Comparison of ENCODE assay signal across 8 cellular contexts in genomic region chr13:49098198-49098597, GRCh38.
DNase-seq lines count a peak whose midpoint lies in the region; ATAC-seq and TF ChIP-seq lines count a peak whose summit lies in the region.

No MANE protein-coding gene starts in this region.

- H2AFZ ChIP-seq in neuronal stem cell (ENCODE audit: low read length) = no peak overlapping the region

- intact Hi-C loops in sigmoid colon (cut with DNase I) = loop anchor here (5.0 to 10.0 kb wide), 2 partner anchors 121 to 193 kb away; partner anchors contain the start of gene FNDC3A

- H2BK12ac ChIP-seq in neuronal stem cell (ENCODE audit: low read length) = no peak overlapping the region

- TF ChIP-seq EP300 in sigmoid colon (IDR thresholded peaks at IDR 0.05) = peak in 3 of 4 donors; percentile 23 to 93 (median 84)

- in situ Hi-C loops in G401 (cut with HindIII; ENCODE audit: low sequenced_read_pairs) = no loop called here
- in situ Hi-C loops in SK-MEL-5 (cut with HindIII; ENCODE audit: low pct_unique_long_range_greater_than_20kb, low sequenced_read_pairs) = no loop called here

- H3K9ac ChIP-seq in neuronal stem cell (ENCODE audit: low read depth, low read length, poor library complexity) = no peak overlapping the region

- H3K4me3 ChIP-seq in sigmoid colon = no peak overlapping the region
- H3K4me3 ChIP-seq in neuronal stem cell (ENCODE audit: low read length in 2 of 2) = no peak overlapping the region

- no peak overlapping the region for H3K4me2 ChIP-seq in neuronal stem cell (ENCODE audit: insufficient read depth, low read length, poor library complexity, severe bottlenecking)

- H3K36me3 ChIP-seq in sigmoid colon = no peaks in the 10 kb centered on the region
- H3K36me3 ChIP-seq in neuronal stem cell (replicated peaks in 1 of 2; ENCODE audit: control insufficient read depth in 2 of 2, insufficient read depth in 2 of 2, low read length in 2 of 2) = no peaks in the 10 kb centered on the region

- ATAC-seq in foreskin keratinocyte = peak; percentile 92
- ATAC-seq in GM18858 (IDR thresholded peaks at IDR 0.05; ENCODE audit: unreplicated experiment) = no peak
- no peak for ATAC-seq in GM21825 (IDR thresholded peaks at IDR 0.05; ENCODE audit: unreplicated experiment)

- no peak overlapping the region for H3K4ac ChIP-seq in neuronal stem cell (ENCODE audit: low read length)

- H3K9me3 ChIP-seq in sigmoid colon (no peaks in the 10 kb centered on the region), neuronal stem cell (replicated peaks in 1 of 2; ENCODE audit: control insufficient read depth in 2 of 2, insufficient read depth in 1 of 2, low read depth in 1 of 2, low read length in 2 of 2) (no peaks in the 10 kb centered on the region)

- H2BK120ac ChIP-seq in neuronal stem cell (ENCODE audit: low read depth, low read length) = no peak overlapping the region

- H3K4me1 ChIP-seq in foreskin keratinocyte (peaks cover 25% of the 10 kb centered on the region), sigmoid colon (peaks cover 0 to 27% (median 22%) of the 10 kb centered on the region in 4 donors), neuronal stem cell (ENCODE audit: control insufficient read depth in 2 of 2, insufficient read depth in 1 of 2, low read depth in 1 of 2, low read length in 2 of 2) (peaks cover 0 to 6% of the 10 kb centered on the region in 2 donors)

- no peak overlapping the region for H3K23ac ChIP-seq in neuronal stem cell (ENCODE audit: low read depth, low read length, poor library complexity)

- no peak for TF ChIP-seq CTCF in foreskin keratinocyte (conservative IDR thresholded peaks at IDR 0.05)
- no peak for TF ChIP-seq CTCF in sigmoid colon (IDR thresholded peaks at IDR 0.05)

- H3K14ac ChIP-seq in neuronal stem cell (ENCODE audit: low read length) = no peak overlapping the region

- H4K91ac ChIP-seq in neuronal stem cell (ENCODE audit: low read depth, low read length, poor library complexity) = no peak overlapping the region

- H4K8ac ChIP-seq in neuronal stem cell (ENCODE audit: low read depth, low read length) = no peak overlapping the region

- H3K27me3 ChIP-seq in foreskin keratinocyte (no peaks in the 10 kb centered on the region), sigmoid colon (no peaks in the 10 kb centered on the region), neuronal stem cell (ENCODE audit: control insufficient read depth in 3 of 3, insufficient read depth in 3 of 3, low read depth in 1 of 3, low read length in 3 of 3) (no peaks in the 10 kb centered on the region)

- H3K27ac ChIP-seq in foreskin keratinocyte = peak overlapping the region; percentile 67
- H3K27ac ChIP-seq in sigmoid colon = peak overlapping the region; percentile 55 to 80 (median 72)
- H3K27ac ChIP-seq in neuronal stem cell (replicated peaks; ENCODE audit: low read length) = no peak overlapping the region

- no peak for TF ChIP-seq POLR2A in sigmoid colon (IDR thresholded peaks at IDR 0.05)

- H2AK5ac ChIP-seq in neuronal stem cell (ENCODE audit: low read depth, low read length) = no peak overlapping the region

- WGBS in sigmoid colon, 2 donors = 66 to 69% methylated on average over 2 of the region's 2 CpGs
- WGBS in neuronal stem cell (ENCODE audit: extremely low coverage in 2 of 2, insufficient read length in 2 of 2, insufficient replicate concordance in 1 of 2), 2 donors = no CpG with 5 or more reads among the region's 2 CpGs

- H2BK15ac ChIP-seq in neuronal stem cell (ENCODE audit: low read length) = no peak overlapping the region

- no peak overlapping the region for H3K18ac ChIP-seq in neuronal stem cell (ENCODE audit: low read length)

- DNase-seq in G401 (ENCODE audit: low spot score) (peak; percentile 63), SK-MEL-5 (ENCODE audit: low read depth, low spot score) (peak; percentile 95), foreskin keratinocyte (peak; percentile 78 to 87), sigmoid colon (no peak), neuronal stem cell (ENCODE audit: low spot score) (no peak)
- no peak for DNase-seq in stimulated activated naive CD4-positive, alpha-beta T cell (lab: John Stamatoyannopoulos, UW)

- no peak overlapping the region for H2BK5ac ChIP-seq in neuronal stem cell (ENCODE audit: low read length)

- H3K79me1 ChIP-seq in neuronal stem cell (ENCODE audit: low read depth, low read length) = no peaks in the 10 kb centered on the region

Comparison
In these comparisons a context has a peak if more than half of its experiments do, and no peak if none do; other contexts are left out.
1. DNase-seq: peak in G401 (single experiment), SK-MEL-5 (single experiment) and foreskin keratinocyte (2 of 2); none in sigmoid colon (single experiment), stimulated activated naive CD4-positive, alpha-beta T cell (0 of 6) and neuronal stem cell (single experiment).